Comparison of ENCODE assay signal across 23 cellular contexts in the genomic region with DNA sequence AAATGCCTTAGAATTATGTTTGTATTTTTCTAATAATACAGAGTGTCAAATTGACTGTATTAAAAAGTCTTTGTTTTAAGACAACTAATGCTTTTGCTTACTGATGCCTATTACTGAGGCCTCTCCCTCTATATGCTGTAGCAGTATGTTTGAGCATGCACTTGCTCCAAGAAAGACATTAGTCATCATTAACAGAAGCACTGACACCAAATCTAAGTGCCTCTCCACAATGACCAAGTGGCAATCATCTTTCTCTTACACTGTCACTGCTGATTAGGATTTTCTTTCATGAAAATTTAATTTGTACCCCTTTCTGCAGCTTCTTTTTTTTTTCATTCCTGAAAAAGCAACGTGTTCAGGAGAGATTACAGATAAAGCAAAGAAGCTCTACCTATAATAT.
A peak's percentile ranks its signal among the peaks of the same experiment; 100 is the strongest.
DNase-seq lines count a peak whose midpoint lies in the region; TF ChIP-seq lines count a peak whose summit lies in the region.
"Had no signal": no experiment of that assay in that cellular context is flagged by ENCODE, and none has a peak within 500 bp of the region (broad histone marks: within the 10 kb centered on the region; RNA-seq: fewer than 3 reads in every experiment).

No MANE protein-coding gene starts in this region.

- no peaks in the 10 kb centered on the region for H3K9me2 ChIP-seq in OCI-LY1 (ENCODE audit: low read depth, low read length)

- H3K4me3 ChIP-seq in OCI-LY1 (ENCODE audit: low read depth, low read length, poor library complexity, severe bottlenecking) = no peak overlapping the region
- H3K4me3 ChIP-seq: coronary artery, MG63 had no signal

- no peak overlapping the region for H2AFZ ChIP-seq in OCI-LY1 (ENCODE audit: low read length)

- H3F3A ChIP-seq in OCI-LY1 (ENCODE audit: insufficient read depth, low read length) = no peaks in the 10 kb centered on the region

- DNase-seq in NCI-H1092 treated with DMSO at 0.1 percent for 48 hours (lab: John Stamatoyannopoulos, UW) (peak; percentile 40), NCI-H1092 (lab: John Stamatoyannopoulos, UW) (no peak), NCI-H1694 (lab: John Stamatoyannopoulos, UW) (peak; percentile 36), retina (peak; percentile 45), anterior cingulate cortex (lab: John Stamatoyannopoulos, UW) (no peak), GF-D8 (lab: John Stamatoyannopoulos, UW) (no peak)
- DNase-seq in stimulated activated CD4-positive, alpha-beta T cell treated with anti-CD3 and anti-CD28 coated beads, Interleukin-15, amount 100 ng/mL, for 24 hours = no peak
- DNase-seq: activated CD8-positive, alpha-beta memory T cell treated with anti-CD3 and anti-CD28 coated beads for 24 hours; activated naive CD4-positive, alpha-beta T cell treated with Interleukin-2 at 50 U/mL for 16 hours; activated T-cell treated with anti-CD3 and anti-CD28 coated beads, Interleukin-2, amount 50 U/mL, for 4 hours; AML-193; CD8-positive, alpha-beta memory T cell; mammary epithelial cell; MG63; NCI-H2107; NCI-H748 treated with DMSO at 0.1 percent for 48 hours; SIG-M5; stimulated activated CD4-positive, alpha-beta T cell treated with anti-CD3 and anti-CD28 coated beads, Interleukin-4, amount 100 ng/mL, for 4 hours; stimulated activated naive CD8-positive, alpha-beta T cell treated with anti-CD3 and anti-CD28 coated beads, Interleukin-15, Interleukin-2, amounts not matched to agents 100 U/mL and 50 U/mL, for 24 hours; T-helper 1 cell had no signal

- no peaks in the 10 kb centered on the region for H3K79me2 ChIP-seq in OCI-LY1 (ENCODE audit: insufficient read depth, low read length)

- H3K4me2 ChIP-seq in OCI-LY1 (ENCODE audit: low read length) = no peak overlapping the region

- peaks cover 20% of the 10 kb centered on the region for H3K4me1 ChIP-seq in OCI-LY1 (ENCODE audit: insufficient read depth, low read length, severe bottlenecking)

- no peaks in the 10 kb centered on the region for H3K36me3 ChIP-seq in OCI-LY1 (ENCODE audit: insufficient read depth, low read length)
- H3K36me3 ChIP-seq: MG63 had no signal

- no peak overlapping the region for H3K9ac ChIP-seq in OCI-LY1 (ENCODE audit: low read length)

- H3K27me3 ChIP-seq in OCI-LY1 (ENCODE audit: insufficient read depth, low read length) = no peaks in the 10 kb centered on the region
- H3K27me3 ChIP-seq: MG63 had no signal

- no peaks in the 10 kb centered on the region for H3K9me3 ChIP-seq in OCI-LY1 (ENCODE audit: low read length)
- H3K9me3 ChIP-seq: MG63 had no signal

- no peaks in the 10 kb centered on the region for H4K20me1 ChIP-seq in OCI-LY1 (ENCODE audit: insufficient read depth, low read length)

- TF ChIP-seq CTCF in OCI-LY1 (IDR thresholded peaks at IDR 0.05; ENCODE audit: low read length) = no peak

- H3K27ac ChIP-seq in OCI-LY1 (ENCODE audit: low read depth, low read length, poor library complexity, severe bottlenecking) = peak overlapping the region; percentile 9
- H3K27ac ChIP-seq: 22Rv1, coronary artery had no signal

Comparison
In these comparisons a context has a peak if more than half of its experiments do, and no peak if none do; other contexts are left out.
1. DNase-seq: peak in NCI-H1092 treated with DMSO at 0.1 percent for 48 hours (single experiment), NCI-H1694 (single experiment) and retina (single experiment); none in NCI-H1092 (single experiment), anterior cingulate cortex (0 of 58), GF-D8 (single experiment) and stimulated activated CD4-positive, alpha-beta T cell treated with anti-CD3 and anti-CD28 coated beads, Interleukin-15, amount 100 ng/mL, for 24 hours (single experiment).